ENCODE assay signal across 1 cellular context in the genomic region with DNA sequence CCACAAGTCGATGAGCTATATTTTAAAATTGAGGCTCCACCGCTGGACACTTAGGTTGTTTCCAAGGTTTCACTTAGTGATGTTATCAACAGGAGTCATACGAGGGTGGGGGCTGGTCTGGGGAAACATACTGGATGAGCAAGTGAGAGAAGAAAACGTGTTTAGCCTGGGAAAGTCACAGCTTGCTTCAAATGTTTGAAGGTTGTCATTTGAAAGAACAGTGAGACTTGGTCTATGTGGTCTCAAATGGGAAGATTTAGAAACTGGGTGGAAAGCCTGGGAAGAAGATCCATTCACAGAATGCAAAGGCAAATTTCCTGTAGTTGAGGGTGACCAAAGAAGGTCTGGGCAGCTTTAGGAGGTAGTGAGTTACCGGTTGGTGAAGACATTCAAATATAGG.
A peak's percentile ranks its signal among the peaks of the same experiment; 100 is the strongest.
TF ChIP-seq lines count a peak whose summit lies in the region.

No MANE protein-coding gene starts in this region.

TF ChIP-seq in K562, 482 proteins besides CTCF, POLR2A, EP300 and RAD21 (continued from another document and continues in another):
- TF ChIP-seq, protein P1, sequence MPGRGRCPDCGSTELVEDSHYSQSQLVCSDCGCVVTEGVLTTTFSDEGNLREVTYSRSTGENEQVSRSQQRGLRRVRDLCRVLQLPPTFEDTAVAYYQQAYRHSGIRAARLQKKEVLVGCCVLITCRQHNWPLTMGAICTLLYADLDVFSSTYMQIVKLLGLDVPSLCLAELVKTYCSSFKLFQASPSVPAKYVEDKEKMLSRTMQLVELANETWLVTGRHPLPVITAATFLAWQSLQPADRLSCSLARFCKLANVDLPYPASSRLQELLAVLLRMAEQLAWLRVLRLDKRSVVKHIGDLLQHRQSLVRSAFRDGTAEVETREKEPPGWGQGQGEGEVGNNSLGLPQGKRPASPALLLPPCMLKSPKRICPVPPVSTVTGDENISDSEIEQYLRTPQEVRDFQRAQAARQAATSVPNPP (IDR thresholded peaks at IDR 0.05; ENCODE audit: borderline replicate concordance, insufficient read depth, insufficient read length): no peak
- no peak for TF ChIP-seq HDAC3 (IDR thresholded peaks at IDR 0.05; ENCODE audit: borderline replicate concordance, partially characterized antibody)
- TF ChIP-seq CBX2 (IDR thresholded peaks at IDR 0.05; ENCODE audit: insufficient read depth, low read length, poor library complexity, severe bottlenecking): no peak
- no peak for TF ChIP-seq PCBP1 (IDR thresholded peaks at IDR 0.05; ENCODE audit: low read depth, low read length, poor library complexity, severe bottlenecking)
- no peak for TF ChIP-seq U2AF1 (optimal IDR thresholded peaks at IDR 0.05; ENCODE audit: low read depth, low read length)
- no peak for TF ChIP-seq ZNF165 (CRISPR knock-in tag; IDR thresholded peaks at IDR 0.05; ENCODE audit: borderline replicate concordance)
- TF ChIP-seq ATF7 (IDR thresholded peaks at IDR 0.05): no peak
- no peak for TF ChIP-seq E2F1 (CRISPR knock-in tag; IDR thresholded peaks at IDR 0.05)
- TF ChIP-seq, protein P2, sequence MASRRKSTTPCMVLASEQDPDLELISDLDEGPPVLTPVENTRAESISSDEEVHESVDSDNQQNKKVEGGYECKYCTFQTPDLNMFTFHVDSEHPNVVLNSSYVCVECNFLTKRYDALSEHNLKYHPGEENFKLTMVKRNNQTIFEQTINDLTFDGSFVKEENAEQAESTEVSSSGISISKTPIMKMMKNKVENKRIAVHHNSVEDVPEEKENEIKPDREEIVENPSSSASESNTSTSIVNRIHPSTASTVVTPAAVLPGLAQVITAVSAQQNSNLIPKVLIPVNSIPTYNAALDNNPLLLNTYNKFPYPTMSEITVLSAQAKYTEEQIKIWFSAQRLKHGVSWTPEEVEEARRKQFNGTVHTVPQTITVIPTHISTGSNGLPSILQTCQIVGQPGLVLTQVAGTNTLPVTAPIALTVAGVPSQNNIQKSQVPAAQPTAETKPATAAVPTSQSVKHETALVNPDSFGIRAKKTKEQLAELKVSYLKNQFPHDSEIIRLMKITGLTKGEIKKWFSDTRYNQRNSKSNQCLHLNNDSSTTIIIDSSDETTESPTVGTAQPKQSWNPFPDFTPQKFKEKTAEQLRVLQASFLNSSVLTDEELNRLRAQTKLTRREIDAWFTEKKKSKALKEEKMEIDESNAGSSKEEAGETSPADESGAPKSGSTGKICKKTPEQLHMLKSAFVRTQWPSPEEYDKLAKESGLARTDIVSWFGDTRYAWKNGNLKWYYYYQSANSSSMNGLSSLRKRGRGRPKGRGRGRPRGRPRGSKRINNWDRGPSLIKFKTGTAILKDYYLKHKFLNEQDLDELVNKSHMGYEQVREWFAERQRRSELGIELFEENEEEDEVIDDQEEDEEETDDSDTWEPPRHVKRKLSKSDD (conservative IDR thresholded peaks at IDR 0.05; ENCODE audit: low read length): no peak
- TF ChIP-seq RBFOX2 (IDR thresholded peaks at IDR 0.05; ENCODE audit: low read depth, low read length): no peak
- TF ChIP-seq, protein P3, sequence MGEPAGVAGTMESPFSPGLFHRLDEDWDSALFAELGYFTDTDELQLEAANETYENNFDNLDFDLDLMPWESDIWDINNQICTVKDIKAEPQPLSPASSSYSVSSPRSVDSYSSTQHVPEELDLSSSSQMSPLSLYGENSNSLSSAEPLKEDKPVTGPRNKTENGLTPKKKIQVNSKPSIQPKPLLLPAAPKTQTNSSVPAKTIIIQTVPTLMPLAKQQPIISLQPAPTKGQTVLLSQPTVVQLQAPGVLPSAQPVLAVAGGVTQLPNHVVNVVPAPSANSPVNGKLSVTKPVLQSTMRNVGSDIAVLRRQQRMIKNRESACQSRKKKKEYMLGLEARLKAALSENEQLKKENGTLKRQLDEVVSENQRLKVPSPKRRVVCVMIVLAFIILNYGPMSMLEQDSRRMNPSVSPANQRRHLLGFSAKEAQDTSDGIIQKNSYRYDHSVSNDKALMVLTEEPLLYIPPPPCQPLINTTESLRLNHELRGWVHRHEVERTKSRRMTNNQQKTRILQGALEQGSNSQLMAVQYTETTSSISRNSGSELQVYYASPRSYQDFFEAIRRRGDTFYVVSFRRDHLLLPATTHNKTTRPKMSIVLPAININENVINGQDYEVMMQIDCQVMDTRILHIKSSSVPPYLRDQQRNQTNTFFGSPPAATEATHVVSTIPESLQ (CRISPR knock-in tag; IDR thresholded peaks at IDR 0.05): peak; percentile 59; the same call in 1 of the 2 replicates
- no peak for TF ChIP-seq FIP1L1 (IDR thresholded peaks at IDR 0.05; ENCODE audit: low read depth, low read length, poor library complexity, severe bottlenecking)
- TF ChIP-seq MTA1 (IDR thresholded peaks at IDR 0.05; ENCODE audit: borderline replicate concordance): 0 out of 2 replicates have a peak, but pooled peaks have one; percentile 42
- no peak for TF ChIP-seq ZMIZ1 (IDR thresholded peaks at IDR 0.05; ENCODE audit: low read depth in 2 of 2, low read length in 2 of 2)
- no peak for TF ChIP-seq SIX5 (IDR thresholded peaks at IDR 0.05; ENCODE audit: borderline replicate concordance in 1 of 2, insufficient read depth in 1 of 2, low read depth in 1 of 2, low read length in 2 of 2)
- no peak for TF ChIP-seq ZNF239 (CRISPR knock-in tag; IDR thresholded peaks at IDR 0.05)
- no peak for TF ChIP-seq ZNF224 (CRISPR knock-in tag; IDR thresholded peaks at IDR 0.05)
- TF ChIP-seq PCBP2 (IDR thresholded peaks at IDR 0.05; ENCODE audit: low read depth, low read length, poor library complexity, severe bottlenecking): no peak
- peak in 1 of 2 experiments; percentile 86; a peak in 2 of 4 replicates for TF ChIP-seq ARNT (IDR thresholded peaks at IDR 0.05)
- TF ChIP-seq XRCC5 (IDR thresholded peaks at IDR 0.05; ENCODE audit: low read depth, low read length): no peak
- no peak for TF ChIP-seq HDAC6 (IDR thresholded peaks at IDR 0.05; ENCODE audit: low read depth, low read length)
- TF ChIP-seq, protein P4, sequence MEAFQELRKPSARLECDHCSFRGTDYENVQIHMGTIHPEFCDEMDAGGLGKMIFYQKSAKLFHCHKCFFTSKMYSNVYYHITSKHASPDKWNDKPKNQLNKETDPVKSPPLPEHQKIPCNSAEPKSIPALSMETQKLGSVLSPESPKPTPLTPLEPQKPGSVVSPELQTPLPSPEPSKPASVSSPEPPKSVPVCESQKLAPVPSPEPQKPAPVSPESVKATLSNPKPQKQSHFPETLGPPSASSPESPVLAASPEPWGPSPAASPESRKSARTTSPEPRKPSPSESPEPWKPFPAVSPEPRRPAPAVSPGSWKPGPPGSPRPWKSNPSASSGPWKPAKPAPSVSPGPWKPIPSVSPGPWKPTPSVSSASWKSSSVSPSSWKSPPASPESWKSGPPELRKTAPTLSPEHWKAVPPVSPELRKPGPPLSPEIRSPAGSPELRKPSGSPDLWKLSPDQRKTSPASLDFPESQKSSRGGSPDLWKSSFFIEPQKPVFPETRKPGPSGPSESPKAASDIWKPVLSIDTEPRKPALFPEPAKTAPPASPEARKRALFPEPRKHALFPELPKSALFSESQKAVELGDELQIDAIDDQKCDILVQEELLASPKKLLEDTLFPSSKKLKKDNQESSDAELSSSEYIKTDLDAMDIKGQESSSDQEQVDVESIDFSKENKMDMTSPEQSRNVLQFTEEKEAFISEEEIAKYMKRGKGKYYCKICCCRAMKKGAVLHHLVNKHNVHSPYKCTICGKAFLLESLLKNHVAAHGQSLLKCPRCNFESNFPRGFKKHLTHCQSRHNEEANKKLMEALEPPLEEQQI (IDR thresholded peaks at IDR 0.05): no peak
- TF ChIP-seq SREBF1 (IDR thresholded peaks at IDR 0.05; ENCODE audit: borderline replicate concordance, low read depth, low read length): no peak
- peak; percentile 77 to 80 for TF ChIP-seq E2F6 (IDR thresholded peaks at IDR 0.05; ENCODE audit: borderline replicate concordance in 1 of 2, extremely low read depth in 1 of 2, insufficient read depth in 1 of 2, insufficient read length in 1 of 2, low read depth in 1 of 2, low read length in 1 of 2, poor library complexity in 1 of 2, severe bottlenecking in 1 of 2)
- TF ChIP-seq, protein P5, sequence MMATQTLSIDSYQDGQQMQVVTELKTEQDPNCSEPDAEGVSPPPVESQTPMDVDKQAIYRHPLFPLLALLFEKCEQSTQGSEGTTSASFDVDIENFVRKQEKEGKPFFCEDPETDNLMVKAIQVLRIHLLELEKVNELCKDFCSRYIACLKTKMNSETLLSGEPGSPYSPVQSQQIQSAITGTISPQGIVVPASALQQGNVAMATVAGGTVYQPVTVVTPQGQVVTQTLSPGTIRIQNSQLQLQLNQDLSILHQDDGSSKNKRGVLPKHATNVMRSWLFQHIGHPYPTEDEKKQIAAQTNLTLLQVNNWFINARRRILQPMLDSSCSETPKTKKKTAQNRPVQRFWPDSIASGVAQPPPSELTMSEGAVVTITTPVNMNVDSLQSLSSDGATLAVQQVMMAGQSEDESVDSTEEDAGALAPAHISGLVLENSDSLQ (IDR thresholded peaks at IDR 0.05): peak; percentile 35
- no peak for TF ChIP-seq ZFP91 (CRISPR knock-in tag; IDR thresholded peaks at IDR 0.05)
- no peak for TF ChIP-seq BRCA1 (IDR thresholded peaks at IDR 0.05)
- no peak for TF ChIP-seq BRCA1 (CRISPR knock-in tag; IDR thresholded peaks at IDR 0.05)
- TF ChIP-seq ZNF146 (CRISPR knock-in tag; IDR thresholded peaks at IDR 0.05; ENCODE audit: unreplicated experiment): no peak
- TF ChIP-seq ZNF707 (CRISPR knock-in tag; conservative IDR thresholded peaks at IDR 0.05): no peak
- no peak for TF ChIP-seq RFX5 (IDR thresholded peaks at IDR 0.05; ENCODE audit: low read depth, low read length)
- TF ChIP-seq ZNF764 (CRISPR knock-in tag; IDR thresholded peaks at IDR 0.05; ENCODE audit: low read depth): no peak
- no peak for TF ChIP-seq ETV1 (tag; conservative IDR thresholded peaks at IDR 0.05; ENCODE audit: low read depth)
- TF ChIP-seq GABPB2 (CRISPR knock-in tag; conservative IDR thresholded peaks at IDR 0.05): no peak
- no peak for TF ChIP-seq ZNF175 (CRISPR knock-in tag; IDR thresholded peaks at IDR 0.05; ENCODE audit: low read depth)
- no peak for TF ChIP-seq BHLHE40 (IDR thresholded peaks at IDR 0.05; ENCODE audit: low read length)
- no peak for TF ChIP-seq ZFP30 (CRISPR knock-in tag; IDR thresholded peaks at IDR 0.05; ENCODE audit: borderline replicate concordance)
- no peak for TF ChIP-seq ZNF695 (CRISPR knock-in tag; IDR thresholded peaks at IDR 0.05)
- 0 out of 4 replicates have a peak, but pooled peaks of 1 of the 2 experiments have one; percentile 13 for TF ChIP-seq MNT (conservative IDR thresholded peaks at IDR 0.05)
- TF ChIP-seq ZNF197 (CRISPR knock-in tag; IDR thresholded peaks at IDR 0.05; ENCODE audit: low read depth): no peak
- no peak for TF ChIP-seq ZNF354B (CRISPR knock-in tag; IDR thresholded peaks at IDR 0.05)
